37 cellular contexts compared by ENCODE assay signal in the genomic region with DNA sequence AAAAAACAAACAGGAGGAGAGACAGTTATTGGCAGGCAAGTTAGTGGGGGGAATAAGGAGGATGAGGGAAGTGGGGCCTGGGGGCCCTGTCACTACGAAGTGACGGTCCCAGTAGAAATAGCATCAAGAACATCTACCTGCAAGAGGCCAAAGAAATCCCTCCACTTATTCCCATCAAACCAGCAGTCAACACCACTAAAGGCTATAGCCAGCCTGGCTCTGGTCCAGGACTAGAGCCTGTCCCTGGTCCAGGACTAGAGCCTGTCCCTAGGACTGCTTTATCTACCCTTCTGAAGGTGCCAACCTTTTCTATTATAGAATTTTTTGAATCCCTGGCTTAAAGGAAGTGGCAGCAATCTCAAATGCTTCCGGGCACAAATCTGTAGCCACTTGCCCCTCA. TPM values are rescaled to one million over a fixed set of nuclear protein-coding genes. Genes with fewer than 3 reads are reported as not detected.
"Had no signal": no experiment of that assay in that cellular context is flagged by ENCODE, and none has a peak within 500 bp of the region (broad histone marks: within the 10 kb centered on the region; RNA-seq: fewer than 3 reads in every experiment).

No MANE protein-coding gene starts in this region.

- H3K27me3 ChIP-seq: ascending aorta, cardiac muscle cell had no signal

- H3K36me3 ChIP-seq: ascending aorta, cardiac muscle cell had no signal

- H3K27ac Mint-ChIP-seq: activated B cell treated with CpG ODN at 0.5 μM for 24 hours; activated CD4-positive, alpha-beta memory T cell treated with anti-CD3 and anti-CD28 coated beads for 36 hours; activated CD4-positive, alpha-beta T cell treated with anti-CD3 and anti-CD28 coated beads, Interleukin-2, amount 10 ng/mL, durations not matched to agents 24 days and 14 days; activated CD8-positive, alpha-beta memory T cell treated with anti-CD3 and anti-CD28 coated beads, Interleukin-2, amount 10 ng/mL, durations not matched to agents 7 days and 5 days; activated CD8-positive, alpha-beta T cell treated with anti-CD3 and anti-CD28 coated beads, Interleukin-2, amount 10 ng/mL, durations not matched to agents 7 days and 5 days; activated naive CD4-positive, alpha-beta T cell treated with anti-CD3 and anti-CD28 coated beads, Interleukin-2, amount 10 ng/mL, durations not matched to agents 7 days and 5 days; activated naive CD4-positive, alpha-beta T cell treated with anti-CD3 and anti-CD28 coated beads, Interleukin-2, amount 50 U/mL, for 24 hours; activated naive CD8-positive, alpha-beta T cell; activated naive CD8-positive, alpha-beta T cell treated with anti-CD3 and anti-CD28 coated beads, Interleukin-2, amount 10 ng/mL, durations not matched to agents 7 days and 5 days; activated naive CD8-positive, alpha-beta T cell treated with anti-CD3 and anti-CD28 coated beads, Interleukin-2, amount 50 U/mL, for 24 hours; activated T-cell treated with anti-CD3 and anti-CD28 coated beads, Interleukin-2, amount 50 U/mL, for 24 hours; activated T-helper 2 cell treated with anti-CD3 and anti-CD28 coated beads, Interferon-gamma antibody, Interleukin-2, Interleukin-4, amounts not matched to agents 10 μg/mL and 5 μg/mL and 100 μg/mL, durations not matched to agents 14 hours and 24 hours and 36 hours; brain; T-helper 1 cell treated with Interleukin-12 subunit alpha and Interleukin-12 subunit beta and Interleukin-4 antibody, amounts not matched to agents 30 μg/mL and 1 μg/mL, for 36 hours; T-helper 2 cell treated with Interferon-gamma antibody and Interleukin-4, amounts not matched to agents 5 μg/mL and 100 μg/mL, for 36 hours had no signal

- H3K4me3 ChIP-seq: ascending aorta, cardiac muscle cell had no signal

- H3K4me1 Mint-ChIP-seq: activated B cell treated with CpG ODN at 0.5 μM for 24 hours; activated CD4-positive, alpha-beta T cell treated with anti-CD3 and anti-CD28 coated beads, Interleukin-2, amount 10 ng/mL, durations not matched to agents 24 days and 14 days; activated CD8-positive, alpha-beta memory T cell treated with anti-CD3 and anti-CD28 coated beads, Interleukin-2, amount 10 ng/mL, durations not matched to agents 7 days and 5 days; activated naive CD4-positive, alpha-beta T cell treated with anti-CD3 and anti-CD28 coated beads, Interleukin-2, amount 10 ng/mL, durations not matched to agents 7 days and 5 days; activated naive CD4-positive, alpha-beta T cell treated with anti-CD3 and anti-CD28 coated beads, Interleukin-2, amount 50 U/mL, for 24 hours; activated naive CD8-positive, alpha-beta T cell treated with anti-CD3 and anti-CD28 coated beads, Interleukin-2, amount 10 ng/mL, durations not matched to agents 7 days and 5 days; activated naive CD8-positive, alpha-beta T cell treated with anti-CD3 and anti-CD28 coated beads, Interleukin-2, amount 50 U/mL, for 24 hours; brain; central memory CD8-positive, alpha-beta T cell had no signal

- H3K4me3 Mint-ChIP-seq: activated B cell treated with CpG ODN at 0.5 μM for 24 hours; activated CD4-positive, alpha-beta memory T cell treated with anti-CD3 and anti-CD28 coated beads for 36 hours; activated CD4-positive, alpha-beta T cell treated with anti-CD3 and anti-CD28 coated beads, Interleukin-2, amount 10 ng/mL, durations not matched to agents 24 days and 14 days; activated CD8-positive, alpha-beta memory T cell treated with anti-CD3 and anti-CD28 coated beads, Interleukin-2, amount 10 ng/mL, durations not matched to agents 7 days and 5 days; activated CD8-positive, alpha-beta T cell treated with anti-CD3 and anti-CD28 coated beads, Interleukin-2, amount 10 ng/mL, durations not matched to agents 7 days and 5 days; activated naive CD4-positive, alpha-beta T cell treated with anti-CD3 and anti-CD28 coated beads, Interleukin-2, amount 10 ng/mL, durations not matched to agents 7 days and 5 days; activated naive CD4-positive, alpha-beta T cell treated with anti-CD3 and anti-CD28 coated beads, Interleukin-2, amount 50 U/mL, for 24 hours; activated naive CD8-positive, alpha-beta T cell; activated naive CD8-positive, alpha-beta T cell treated with anti-CD3 and anti-CD28 coated beads, Interleukin-2, amount 10 ng/mL, durations not matched to agents 7 days and 5 days; activated naive CD8-positive, alpha-beta T cell treated with anti-CD3 and anti-CD28 coated beads, Interleukin-2, amount 50 U/mL, for 24 hours; activated T-cell treated with anti-CD3 and anti-CD28 coated beads, Interleukin-2, amount 50 U/mL, for 24 hours; brain; central memory CD8-positive, alpha-beta T cell; T-helper 1 cell treated with Interleukin-12 subunit alpha and Interleukin-12 subunit beta and Interleukin-4 antibody, amounts not matched to agents 30 μg/mL and 1 μg/mL, for 36 hours; T-helper 2 cell treated with Interferon-gamma antibody and Interleukin-4, amounts not matched to agents 5 μg/mL and 100 μg/mL, for 36 hours had no signal

- H3K9me3 ChIP-seq: ascending aorta had no signal

- H3K27ac ChIP-seq: ascending aorta, cardiac muscle cell, VCaP had no signal

- ATAC-seq: activated CD8-positive, alpha-beta memory T cell treated with anti-CD3 and anti-CD28 coated beads, Interleukin-2, amount 10 ng/mL, durations not matched to agents 7 days and 5 days; activated CD8-positive, alpha-beta T cell treated with anti-CD3 and anti-CD28 coated beads, Interleukin-2, amount 10 ng/mL, durations not matched to agents 7 days and 5 days; activated naive CD8-positive, alpha-beta T cell treated with anti-CD3 and anti-CD28 coated beads, Interleukin-2, amount 50 U/mL, for 24 hours had no signal

- H3K9me3 Mint-ChIP-seq: activated B cell treated with CpG ODN at 0.5 μM for 24 hours; activated CD4-positive, alpha-beta memory T cell treated with anti-CD3 and anti-CD28 coated beads for 36 hours; activated CD4-positive, alpha-beta T cell treated with anti-CD3 and anti-CD28 coated beads, Interleukin-2, amount 10 ng/mL, durations not matched to agents 24 days and 14 days; activated naive CD4-positive, alpha-beta T cell treated with anti-CD3 and anti-CD28 coated beads, Interleukin-2, amount 10 ng/mL, durations not matched to agents 7 days and 5 days; activated naive CD4-positive, alpha-beta T cell treated with anti-CD3 and anti-CD28 coated beads, Interleukin-2, amount 50 U/mL, for 24 hours; activated naive CD8-positive, alpha-beta T cell treated with anti-CD3 and anti-CD28 coated beads, Interleukin-2, amount 50 U/mL, for 24 hours; activated T-cell treated with anti-CD3 and anti-CD28 coated beads, Interleukin-2, amount 50 U/mL, for 24 hours; activated T-helper 2 cell treated with anti-CD3 and anti-CD28 coated beads, Interferon-gamma antibody, Interleukin-2, Interleukin-4, amounts not matched to agents 10 μg/mL and 5 μg/mL and 100 μg/mL, durations not matched to agents 14 hours and 24 hours and 36 hours; brain; central memory CD8-positive, alpha-beta T cell; T-helper 2 cell treated with Interferon-gamma antibody and Interleukin-4, amounts not matched to agents 5 μg/mL and 100 μg/mL, for 36 hours had no signal

- H3K4me1 ChIP-seq: ascending aorta had no signal

- DNase-seq: activated B cell treated with CpG ODN at 0.5 μM for 24 hours; activated CD4-positive, alpha-beta memory T cell treated with anti-CD3 and anti-CD28 coated beads for 36 hours; activated CD4-positive, alpha-beta T cell treated with anti-CD3 and anti-CD28 coated beads for 4 hours; activated CD4-positive, alpha-beta T cell treated with anti-CD3 and anti-CD28 coated beads, Interleukin-2, amount 10 ng/mL, durations not matched to agents 24 days and 14 days; activated CD4-positive, alpha-beta T cell treated with anti-CD3 and anti-CD28 coated beads, Interleukin-2, amount 50 U/mL, for 1 hour; activated CD4-positive, alpha-beta T cell treated with anti-CD3 and anti-CD28 coated beads, Interleukin-2, amount 50 U/mL, for 4 hours; activated CD4-positive, CD25-positive, alpha-beta regulatory T cell treated with anti-CD3 and anti-CD28 coated beads, Interleukin-2, amount 50 U/mL, for 72 hours; activated CD8-positive, alpha-beta memory T cell treated with anti-CD3 and anti-CD28 coated beads for 24 hours; activated CD8-positive, alpha-beta memory T cell treated with anti-CD3 and anti-CD28 coated beads, Interleukin-2, amount 10 ng/mL, durations not matched to agents 7 days and 5 days; activated CD8-positive, alpha-beta memory T cell treated with anti-CD3 and anti-CD28 coated beads, Interleukin-2, amount 50 U/mL, for 48 hours; activated CD8-positive, alpha-beta T cell treated with anti-CD3 and anti-CD28 coated beads, Interleukin-2, amount 10 ng/mL, durations not matched to agents 7 days and 5 days; activated effector memory CD4-positive, alpha-beta T cell treated with Interleukin-2 at 50 U/mL for 16 hours; activated gamma-delta T cell; activated naive CD4-positive, alpha-beta T cell treated with anti-CD3 and anti-CD28 coated beads, Interleukin-2, amount 10 ng/mL, durations not matched to agents 7 days and 5 days; activated naive CD4-positive, alpha-beta T cell treated with Interleukin-2 at 50 U/mL for 16 hours; activated naive CD8-positive, alpha-beta T cell treated with anti-CD3 and anti-CD28 coated beads, Interleukin-2, amount 10 ng/mL, durations not matched to agents 7 days and 5 days; activated naive CD8-positive, alpha-beta T cell treated with anti-CD3 and anti-CD28 coated beads, Interleukin-2, amount 50 U/mL, for 24 hours; activated T-cell treated with anti-CD3 and anti-CD28 coated beads, Interleukin-2, amount 50 U/mL, for 24 hours; activated T-cell treated with anti-CD3 and anti-CD28 coated beads, Interleukin-2, amount 50 U/mL, for 48 hours; amygdala; anterior cingulate cortex; caudate nucleus; cerebellar nuclear complex; T-helper 1 cell; T-helper 2 cell; T-helper 9 cell had no signal

- H3K36me3 Mint-ChIP-seq: activated CD4-positive, alpha-beta memory T cell treated with anti-CD3 and anti-CD28 coated beads for 36 hours; activated CD8-positive, alpha-beta memory T cell treated with anti-CD3 and anti-CD28 coated beads, Interleukin-2, amount 10 ng/mL, durations not matched to agents 7 days and 5 days; activated naive CD4-positive, alpha-beta T cell treated with anti-CD3 and anti-CD28 coated beads, Interleukin-2, amount 10 ng/mL, durations not matched to agents 7 days and 5 days; activated naive CD4-positive, alpha-beta T cell treated with anti-CD3 and anti-CD28 coated beads, Interleukin-2, amount 50 U/mL, for 24 hours; activated naive CD8-positive, alpha-beta T cell treated with anti-CD3 and anti-CD28 coated beads, Interleukin-2, amount 10 ng/mL, durations not matched to agents 7 days and 5 days; brain had no signal

RNA-seq across cellular contexts. Expression of gene KLF18, which starts 3.2 kb away (rescaled TPM):
- total RNA-seq: activated B cell treated with CpG ODN at 0.5 μM for 24 hours; activated CD4-positive, alpha-beta memory T cell treated with anti-CD3 and anti-CD28 coated beads for 36 hours; activated CD4-positive, alpha-beta T cell treated with anti-CD3 and anti-CD28 coated beads, Interleukin-2, amount 10 ng/mL, durations not matched to agents 24 days and 14 days; activated CD8-positive, alpha-beta memory T cell treated with anti-CD3 and anti-CD28 coated beads, Interleukin-2, amount 10 ng/mL, durations not matched to agents 7 days and 5 days; activated CD8-positive, alpha-beta T cell treated with anti-CD3 and anti-CD28 coated beads, Interleukin-2, amount 10 ng/mL, durations not matched to agents 7 days and 5 days; activated naive CD8-positive, alpha-beta T cell treated with anti-CD3 and anti-CD28 coated beads, Interleukin-2, amount 10 ng/mL, durations not matched to agents 7 days and 5 days; activated T-helper 2 cell treated with anti-CD3 and anti-CD28 coated beads, Interferon-gamma antibody, Interleukin-2, Interleukin-4, amounts not matched to agents 10 μg/mL and 5 μg/mL and 100 μg/mL, durations not matched to agents 14 hours and 24 hours and 36 hours; ascending aorta; bronchial epithelial cell; cardiac muscle cell had no signal

RNA-seq across cellular contexts. Expression of gene KLF17, which starts 19.6 kb away (rescaled TPM):
- total RNA-seq: activated B cell treated with CpG ODN at 0.5 μM for 24 hours; activated CD4-positive, alpha-beta memory T cell treated with anti-CD3 and anti-CD28 coated beads for 36 hours; activated CD4-positive, alpha-beta T cell treated with anti-CD3 and anti-CD28 coated beads, Interleukin-2, amount 10 ng/mL, durations not matched to agents 24 days and 14 days; activated CD8-positive, alpha-beta memory T cell treated with anti-CD3 and anti-CD28 coated beads, Interleukin-2, amount 10 ng/mL, durations not matched to agents 7 days and 5 days; activated CD8-positive, alpha-beta T cell treated with anti-CD3 and anti-CD28 coated beads, Interleukin-2, amount 10 ng/mL, durations not matched to agents 7 days and 5 days; activated naive CD8-positive, alpha-beta T cell treated with anti-CD3 and anti-CD28 coated beads, Interleukin-2, amount 10 ng/mL, durations not matched to agents 7 days and 5 days; activated T-helper 2 cell treated with anti-CD3 and anti-CD28 coated beads, Interferon-gamma antibody, Interleukin-2, Interleukin-4, amounts not matched to agents 10 μg/mL and 5 μg/mL and 100 μg/mL, durations not matched to agents 14 hours and 24 hours and 36 hours; ascending aorta; bronchial epithelial cell; cardiac muscle cell had no signal
